Comparison of ENCODE assay signal across 14 cellular contexts in genomic region chr17:31696703-31697325, GRCh38.
A peak's percentile ranks its signal among the peaks of the same experiment; 100 is the strongest.
DNase-seq lines count a peak whose midpoint lies in the region; ATAC-seq and TF ChIP-seq lines count a peak whose summit lies in the region.
"Had no signal": no experiment of that assay in that cellular context is flagged by ENCODE, and none has a peak within 500 bp of the region (broad histone marks: within the 10 kb centered on the region; RNA-seq: fewer than 3 reads in every experiment).

No MANE protein-coding gene starts in this region.

- WGBS in heart left ventricle, 4 donors = 51 to 63% (median 53%) methylated on average over 9 of the region's 9 CpGs
- WGBS in prostate gland = 60% methylated on average over 9 of the region's 9 CpGs

- peak overlapping the region in 11 of 12 donors; percentile 49 to 84 (median 77) for H3K27ac ChIP-seq in heart left ventricle
- peak overlapping the region; percentile 52 to 82 for H3K27ac ChIP-seq in right atrium auricular region
- peak overlapping the region; percentile 43 for H3K27ac ChIP-seq in prostate gland
- peak overlapping the region; percentile 42 for H3K27ac ChIP-seq in vagina

- no peaks in the 10 kb centered on the region for H3K27me3 ChIP-seq in heart left ventricle
- no peaks in the 10 kb centered on the region for H3K27me3 ChIP-seq in right atrium auricular region
- H3K27me3 ChIP-seq in prostate gland (replicated peaks; ENCODE audit: insufficient read depth) = no peaks in the 10 kb centered on the region
- no peaks in the 10 kb centered on the region for H3K27me3 ChIP-seq in vagina

- H3K4me1 ChIP-seq in heart left ventricle (peaks cover 0 to 52% (median 33%) of the 10 kb centered on the region in 12 donors), right atrium auricular region (peaks cover 0 to 55% of the 10 kb centered on the region in 2 donors), prostate gland (replicated peaks) (peaks cover 7% of the 10 kb centered on the region), vagina (peaks cover 44% of the 10 kb centered on the region)

- H3K4me3 ChIP-seq in heart left ventricle (no peak overlapping the region), right atrium auricular region (no peak overlapping the region), prostate gland (no peak overlapping the region), vagina (no peak overlapping the region)

- TF ChIP-seq POLR2A in heart left ventricle (IDR thresholded peaks at IDR 0.05) = no peak
- no peak for TF ChIP-seq POLR2A in prostate gland (IDR thresholded peaks at IDR 0.05)
- TF ChIP-seq POLR2A in vagina (IDR thresholded peaks at IDR 0.05) = no peak

- H3K36me3 ChIP-seq in heart left ventricle = no peaks in the 10 kb centered on the region
- no peaks in the 10 kb centered on the region for H3K36me3 ChIP-seq in right atrium auricular region
- H3K36me3 ChIP-seq in prostate gland = no peaks in the 10 kb centered on the region
- H3K36me3 ChIP-seq in vagina = no peaks in the 10 kb centered on the region

- TF ChIP-seq CTCF in heart left ventricle (IDR thresholded peaks at IDR 0.05) = no peak
- TF ChIP-seq CTCF in right atrium auricular region (IDR thresholded peaks at IDR 0.05) = no peak
- no peak for TF ChIP-seq CTCF in prostate gland (IDR thresholded peaks at IDR 0.05)
- TF ChIP-seq CTCF in vagina (IDR thresholded peaks at IDR 0.05) = no peak

- intact Hi-C loops in heart left ventricle (cut with DNase I) = loop anchor here in 9 of 10 donors (1.0 to 10.0 kb wide), 11 partner anchors 40 to 148 kb away; no protein-coding TSS in a partner anchor
- intact Hi-C loops in Right ventricle myocardium superior (cut with DNase I) = loop anchor here (5.0 kb wide), 1 partner anchor 145 kb away; no protein-coding TSS in a partner anchor
- intact Hi-C loops in prostate gland (cut with DNase I) = loop anchor here (2.0 to 5.0 kb wide), 2 partner anchors 46 to 125 kb away; no protein-coding TSS in a partner anchor
- intact Hi-C loops in vagina (cut with DNase I) = loop anchor here (10.0 kb wide), 1 partner anchor 132 kb away; no protein-coding TSS in a partner anchor

- ATAC-seq in heart left ventricle (no peak), Right ventricle myocardium superior (ENCODE audit: poor library complexity) (no peak), GM19397 (IDR thresholded peaks at IDR 0.05; ENCODE audit: unreplicated experiment) (no peak), HG03571 (IDR thresholded peaks at IDR 0.05; ENCODE audit: unreplicated experiment) (no peak)
- ATAC-seq: activated CD8-positive, alpha-beta T cell treated with anti-CD3 and anti-CD28 coated beads, Interleukin-2, amount 10 ng/mL, durations not matched to agents 7 days and 5 days; left colon had no signal

- H3K9me3 ChIP-seq in heart left ventricle = peaks cover 0 to 12% (median 0%) of the 10 kb centered on the region in 12 donors
- no peaks in the 10 kb centered on the region for H3K9me3 ChIP-seq in right atrium auricular region
- H3K9me3 ChIP-seq in prostate gland = no peaks in the 10 kb centered on the region
- H3K9me3 ChIP-seq in vagina = no peaks in the 10 kb centered on the region

- DNase-seq in heart left ventricle (no peak), Right ventricle myocardium superior (no peak), right atrium auricular region (ENCODE audit: low spot score) (peak; percentile 53), prostate gland (ENCODE audit: low spot score) (no peak), vagina (ENCODE audit: extremely low spot score in 2 of 2) (no peak)
- no peak for DNase-seq in stimulated activated CD4-positive, alpha-beta T cell treated with anti-CD3 and anti-CD28 coated beads, Interleukin-15, amount 100 ng/mL, for 24 hours
- DNase-seq: activated CD8-positive, alpha-beta T cell treated with anti-CD3 and anti-CD28 coated beads, Interleukin-2, amount 10 ng/mL, durations not matched to agents 7 days and 5 days; CD8-positive, alpha-beta memory T cell; NCI-H1417; stimulated activated naive CD4-positive, alpha-beta T cell; T-helper 1 cell had no signal
